ENCODE assay signal across 27 cellular contexts in genomic region chr18:46429130-46429529, GRCh38.
"Had no signal": no experiment of that assay in that cellular context is flagged by ENCODE, and none has a peak within 500 bp of the region (broad histone marks: within the 10 kb centered on the region; RNA-seq: fewer than 3 reads in every experiment).

No MANE protein-coding gene starts in this region.

- H3K27ac Mint-ChIP-seq: dendritic cell treated with granulocyte-macrophage colony-stimulating factor and Interleukin-4, amounts not matched to agents 40 ng/mL and 50 ng/mL, for 4 days; effector memory CD8-positive, alpha-beta T cell; endodermal cell; mesothelial cell of epicardium; naive B cell had no signal

- H3K36me3 ChIP-seq: colonic mucosa, esophagus squamous epithelium, gastrocnemius medialis, heart right ventricle, left ventricle myocardium inferior, lower lobe of right lung had no signal

- H3K27me3 ChIP-seq: colonic mucosa, esophagus squamous epithelium, gastrocnemius medialis, heart right ventricle had no signal

- H3K4me3 Mint-ChIP-seq: dendritic cell treated with granulocyte-macrophage colony-stimulating factor and Interleukin-4, amounts not matched to agents 40 ng/mL and 50 ng/mL, for 4 days; effector memory CD8-positive, alpha-beta T cell; endodermal cell; mesothelial cell of epicardium had no signal

- H3K9me3 Mint-ChIP-seq: dendritic cell treated with granulocyte-macrophage colony-stimulating factor and Interleukin-4, amounts not matched to agents 40 ng/mL and 50 ng/mL, for 4 days; effector memory CD8-positive, alpha-beta T cell; endodermal cell; mesothelial cell of epicardium; naive B cell had no signal

- H3K4me3 ChIP-seq: colonic mucosa, esophagus squamous epithelium, gastrocnemius medialis, heart right ventricle, left ventricle myocardium inferior, lower lobe of right lung, mucosa of descending colon had no signal

- H3K36me3 Mint-ChIP-seq: mesothelial cell of epicardium, naive B cell had no signal

- H3K27ac ChIP-seq: colonic mucosa, epithelial cell of prostate, esophagus squamous epithelium, gastrocnemius medialis, heart right ventricle, left ventricle myocardium inferior, lower lobe of right lung had no signal

- H3K4me1 ChIP-seq: colonic mucosa, heart right ventricle, lower lobe of right lung had no signal

- DNase-seq: colonic mucosa; cortex of kidney; effector CD8-positive, alpha-beta T cell; effector memory CD8-positive, alpha-beta T cell; erythroblast; esophagus squamous epithelium; foreskin fibroblast; foreskin melanocyte; gastrocnemius medialis; glutamatergic neuron; head of caudate nucleus; heart right ventricle; hippocampal formation; left cardiac atrium; left ventricle myocardium inferior; lower lobe of right lung; mesenchymal stem cell; mucosa of descending colon; naive B cell had no signal

- H3K4me1 Mint-ChIP-seq: naive B cell had no signal

- FAIRE-seq: endometrium, islet of Langerhans, keratinocyte had no signal

- H3K9me3 ChIP-seq: colonic mucosa, esophagus squamous epithelium, gastrocnemius medialis, heart right ventricle, left ventricle myocardium inferior, lower lobe of right lung, mucosa of descending colon had no signal

- ATAC-seq: effector memory CD8-positive, alpha-beta T cell; esophagus mucosa; gastrocnemius medialis; left cardiac atrium; lower lobe of right lung; mucosa of descending colon had no signal
